In genomic region chr9:74107692-74108091, GRCh38 we compare ENCODE assay signal across 22 cellular contexts.
DNase-seq lines count a peak whose midpoint lies in the region; ATAC-seq, FAIRE-seq and TF ChIP-seq lines count a peak whose summit lies in the region.
"Had no signal": no experiment of that assay in that cellular context is flagged by ENCODE, and none has a peak within 500 bp of the region (broad histone marks: within the 10 kb centered on the region; RNA-seq: fewer than 3 reads in every experiment).

No MANE protein-coding gene starts in this region.

- DNase-seq in hepatocyte (ENCODE audit: low spot score) (peak; percentile 5), HepG2 (ENCODE audit: low spot score) (peak; percentile 1), right lobe of liver (no peak), tibial artery (no peak), NCI-H1436 (lab: John Stamatoyannopoulos, UW) (no peak), omental fat pad (ENCODE audit: low spot score) (no peak)
- DNase-seq: AML-193; Caco-2; Calu3; CD4-positive, alpha-beta T cell; CD8-positive, alpha-beta T cell; DMS79 treated with DMSO at 0.1 percent for 48 hours; GF-D8 had no signal

- TF ChIP-seq POLR2A in HepG2 (IDR thresholded peaks at IDR 0.05; ENCODE audit: insufficient read depth in 1 of 2, low read depth in 2 of 2, low read length in 2 of 2) (no peak), right lobe of liver (IDR thresholded peaks at IDR 0.05) (no peak)

- no peak for TF ChIP-seq CTCF in hepatocyte (IDR thresholded peaks at IDR 0.05; ENCODE audit: poor library complexity)
- TF ChIP-seq CTCF in HepG2 (CRISPR knock-in tag; IDR thresholded peaks at IDR 0.05), result no peak
- no peak for TF ChIP-seq CTCF in right lobe of liver (IDR thresholded peaks at IDR 0.05)
- TF ChIP-seq CTCF in tibial artery (IDR thresholded peaks at IDR 0.05), result no peak
- TF ChIP-seq CTCF in omental fat pad (IDR thresholded peaks at IDR 0.05), result no peak

- intact Hi-C loops in HepG2 (cut with micrococcal nuclease; ENCODE audit: unreplicated experiment) (no loop called here), right lobe of liver (cut with DNase I) (no loop called here), tibial artery (cut with DNase I; ENCODE audit: low total_unique reads) (no loop called here)

- no peaks in the 10 kb centered on the region for H3K36me3 ChIP-seq in hepatocyte (replicated peaks; ENCODE audit: insufficient read depth, low read depth)
- no peaks in the 10 kb centered on the region for H3K36me3 ChIP-seq in HepG2 (replicated peaks in 1 of 2; ENCODE audit: control insufficient read depth in 1 of 2, insufficient read depth in 2 of 2, low read length in 2 of 2)
- H3K36me3 ChIP-seq in right lobe of liver, result no peaks in the 10 kb centered on the region
- H3K36me3 ChIP-seq in tibial artery, result no peaks in the 10 kb centered on the region
- H3K36me3 ChIP-seq: BLaER1 treated with 17β-estradiol and CSF1 and Interleukin-3, amounts not matched to agents 10 nM and 100 nM had no signal

- H3K79me2 ChIP-seq in hepatocyte (no peaks in the 10 kb centered on the region), HepG2 (ENCODE audit: insufficient read depth, low read length) (no peaks in the 10 kb centered on the region)

- no peak overlapping the region for H3K9ac ChIP-seq in HepG2 (ENCODE audit: insufficient read depth, low read depth, low read length)
- H3K9ac ChIP-seq: BLaER1 treated with 17β-estradiol and CSF1 and Interleukin-3, amounts not matched to agents 10 nM and 100 nM had no signal

- H4K20me1 ChIP-seq in hepatocyte (ENCODE audit: insufficient read depth, poor library complexity, severe bottlenecking), result no peaks in the 10 kb centered on the region
- H4K20me1 ChIP-seq in HepG2 (ENCODE audit: insufficient read depth, low read length), result no peaks in the 10 kb centered on the region
- H4K20me1 ChIP-seq: BLaER1 treated with 17β-estradiol and CSF1 and Interleukin-3, amounts not matched to agents 10 nM and 100 nM had no signal

- in situ Hi-C loops in HepG2 (cut with HindIII; ENCODE audit: extremely low pct_ligation_motif_present, low pct_unique_long_range_greater_than_20kb), result no loop called here

- 92% methylated on average over 1 of the region's 1 CpG for WGBS in hepatocyte (ENCODE audit: low lambda C conversion rate, missing lambda C conversion rate)
- WGBS in HepG2 (ENCODE audit: low lambda C conversion rate), result 81% methylated on average over 1 of the region's 1 CpG
- WGBS in right lobe of liver (ENCODE audit: insufficient coverage, low coverage, low lambda C conversion rate, missing lambda C conversion rate), result 88% methylated on average over 1 of the region's 1 CpG

- no TSS peak for BruUV-seq in HepG2 (replicated peaks; lab: Mats Ljungman, UMichigan)

- FAIRE-seq in HepG2 (lab: Jason Lieb, UNC), result no peak
- FAIRE-seq: A549, D721Med, G401.6, GM12891, GM18507 had no signal

- TF ChIP-seq EP300 in HepG2 (IDR thresholded peaks at IDR 0.05; ENCODE audit: low read depth in 2 of 2, low read length in 2 of 2) (no peak), HepG2 (CRISPR knock-in tag; IDR thresholded peaks at IDR 0.05; ENCODE audit: borderline replicate concordance) (no peak)

- no peak overlapping the region for H3K4me2 ChIP-seq in hepatocyte
- H3K4me2 ChIP-seq in HepG2 (ENCODE audit: low read depth, low read length), result no peak overlapping the region
- H3K4me2 ChIP-seq: A549; BLaER1 treated with 17β-estradiol and CSF1 and Interleukin-3, amounts not matched to agents 10 nM and 100 nM had no signal

- POLR2A ChIA-PET in HepG2 (lab: Yijun Ruan, JAX), result no interaction called here

- no peak for TF ChIP-seq RAD21 in HepG2 (CRISPR knock-in tag; IDR thresholded peaks at IDR 0.05)

- no peaks in the 10 kb centered on the region for H3K9me2 ChIP-seq in hepatocyte (replicated peaks; ENCODE audit: insufficient read depth)

- H3K9me3 ChIP-seq in hepatocyte (ENCODE audit: low read depth), result no peaks in the 10 kb centered on the region
- no peaks in the 10 kb centered on the region for H3K9me3 ChIP-seq in HepG2 (ENCODE audit: low read length)
- H3K9me3 ChIP-seq in right lobe of liver, result no peaks in the 10 kb centered on the region
- H3K9me3 ChIP-seq in tibial artery, result no peaks in the 10 kb centered on the region
- H3K9me3 ChIP-seq: A549, Caco-2 had no signal

- H3K4me3 ChIP-seq in hepatocyte (no peak overlapping the region), HepG2 (replicated peaks in 1 of 3; ENCODE audit: insufficient read depth in 1 of 3, low read depth in 2 of 3, low read length in 3 of 3) (no peak overlapping the region), right lobe of liver (no peak overlapping the region), tibial artery (no peak overlapping the region)
- H3K4me3 ChIP-seq: A549; BLaER1 treated with 17β-estradiol and CSF1 and Interleukin-3, amounts not matched to agents 10 nM and 100 nM had no signal

- CTCF ChIA-PET in HepG2 (lab: Yijun Ruan, JAX; ENCODE audit: low intra/inter-chr PET ratio, low total read pairs), result no interaction called here

- H3K27me3 ChIP-seq in hepatocyte (no peaks in the 10 kb centered on the region), HepG2 (ENCODE audit: control insufficient read depth in 1 of 2, insufficient read depth in 2 of 2, low read length in 2 of 2) (no peaks in the 10 kb centered on the region), right lobe of liver (no peaks in the 10 kb centered on the region), tibial artery (no peaks in the 10 kb centered on the region)
- H3K27me3 ChIP-seq: BLaER1 treated with 17β-estradiol and CSF1 and Interleukin-3, amounts not matched to agents 10 nM and 100 nM had no signal

- H3K4me1 ChIP-seq in hepatocyte (ENCODE audit: insufficient read depth), result no peaks in the 10 kb centered on the region
- no peaks in the 10 kb centered on the region for H3K4me1 ChIP-seq in HepG2 (ENCODE audit: insufficient read depth, low read length)
- H3K4me1 ChIP-seq in right lobe of liver, result peaks cover 0 to 8% (median 0%) of the 10 kb centered on the region in 4 donors
- H3K4me1 ChIP-seq in tibial artery, result no peaks in the 10 kb centered on the region
- H3K4me1 ChIP-seq: A549; BLaER1 treated with 17β-estradiol and CSF1 and Interleukin-3, amounts not matched to agents 10 nM and 100 nM; Caco-2 had no signal

- peak; percentile 56 for ATAC-seq in GM21786 (IDR thresholded peaks at IDR 0.05; ENCODE audit: unreplicated experiment)
- ATAC-seq in HepG2, result peak; percentile 29; the same call in 1 of the 3 replicates
- peak in 3 of 4 donors; percentile 65 to 88 (median 86) for ATAC-seq in right lobe of liver
- no peak for ATAC-seq in omental fat pad (ENCODE audit: low FRiP score)
- ATAC-seq: A549; CD8-positive, alpha-beta T cell had no signal

- H2AFZ ChIP-seq in hepatocyte (no peak overlapping the region), HepG2 (ENCODE audit: low read length) (no peak overlapping the region)

- H3K27ac ChIP-seq in hepatocyte, result no peak overlapping the region
- no peak overlapping the region for H3K27ac ChIP-seq in HepG2 (ENCODE audit: extremely low read length, insufficient read depth, low read length)
- H3K27ac ChIP-seq in right lobe of liver, result no peak overlapping the region
- H3K27ac ChIP-seq in tibial artery, result no peak overlapping the region
- H3K27ac ChIP-seq: 22Rv1; A549; BLaER1 treated with 17β-estradiol and CSF1 and Interleukin-3, amounts not matched to agents 10 nM and 100 nM; C4-2B had no signal

TF ChIP-seq in HepG2, 621 proteins besides CTCF, POLR2A, EP300 and RAD21:
- TF ChIP-seq ZNF121 (CRISPR knock-in tag; IDR thresholded peaks at IDR 0.05) (peak; percentile 49; the same call in 1 of the 2 replicates), ZNF432 (CRISPR knock-in tag; IDR thresholded peaks at IDR 0.05; ENCODE audit: borderline replicate concordance) (no peak), KMT2B (CRISPR knock-in tag; IDR thresholded peaks at IDR 0.05) (no peak), FOSL2 (CRISPR knock-in tag; IDR thresholded peaks at IDR 0.05) (peak; percentile 83), ZBTB20 (CRISPR knock-in tag; IDR thresholded peaks at IDR 0.05; ENCODE audit: borderline replicate concordance, low read depth) (no peak)
TF ChIP-seq in HepG2: peak in this region for 2.

Comparison
In these comparisons a context has a peak if more than half of its experiments do, and no peak if none do; other contexts are left out.
1. DNase-seq: peak in hepatocyte (single experiment) and HepG2 (single experiment); none in right lobe of liver (0 of 3), tibial artery (0 of 2), NCI-H1436 (single experiment) and omental fat pad (single experiment).